Comparison of ENCODE assay signal across 17 cellular contexts in the genomic region with DNA sequence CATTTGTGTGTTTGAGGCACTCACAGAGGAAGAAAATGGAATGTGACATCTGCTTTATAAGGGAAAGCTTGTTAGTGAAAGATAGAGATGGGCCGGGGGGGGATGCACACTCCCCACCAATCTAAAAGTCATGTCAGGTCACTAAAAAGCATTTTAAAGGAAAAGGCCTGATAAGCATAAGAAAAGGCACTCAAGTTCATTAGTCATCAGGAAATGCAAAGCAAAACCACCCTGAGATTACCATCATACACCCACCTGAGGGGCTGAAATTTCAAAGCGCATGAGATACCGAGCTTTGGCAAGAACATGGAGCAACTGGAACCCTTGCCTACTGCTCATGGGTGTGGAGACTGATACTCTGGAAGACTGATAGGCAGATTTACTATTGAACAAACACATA.
"Had no signal": no experiment of that assay in that cellular context is flagged by ENCODE, and none has a peak within 500 bp of the region (broad histone marks: within the 10 kb centered on the region; RNA-seq: fewer than 3 reads in every experiment).

No MANE protein-coding gene starts in this region.

- H3K4me1 ChIP-seq: esophagus squamous epithelium, parathyroid adenoma, thyroid gland had no signal

- ATAC-seq: activated CD4-positive, CD25-positive, alpha-beta regulatory T cell treated with anti-CD3 and anti-CD28 coated beads, Interleukin-2, amount 50 U/mL, for 24 hours; natural killer cell had no signal

- DNase-seq: activated CD4-positive, alpha-beta T cell treated with anti-CD3 and anti-CD28 coated beads, Interleukin-2, amount 50 U/mL, for 1 hour; activated CD8-positive, alpha-beta memory T cell treated with anti-CD3 and anti-CD28 coated beads for 24 hours; activated naive CD8-positive, alpha-beta T cell treated with anti-CD3 and anti-CD28 coated beads for 36 hours; amygdala; effector CD4-positive, alpha-beta T cell; esophagus squamous epithelium; left colon; natural killer cell; stimulated activated CD4-positive, alpha-beta T cell treated with anti-CD3 and anti-CD28 coated beads, Interleukin-12 subunit alpha, Interleukin-12 subunit beta, amount 100 ng/mL, for 4 hours; stimulated activated CD4-positive, alpha-beta T cell treated with anti-CD3 and anti-CD28 coated beads, Interleukin-2, amount 100 ng/mL, for 24 hours; thyroid gland had no signal

- H3K9me3 Mint-ChIP-seq: activated naive CD8-positive, alpha-beta T cell treated with anti-CD3 and anti-CD28 coated beads for 36 hours; central memory CD8-positive, alpha-beta T cell; natural killer cell had no signal

- H3K9me3 ChIP-seq: esophagus squamous epithelium, neutrophil, thyroid gland had no signal

- H3K27ac Mint-ChIP-seq: activated naive CD8-positive, alpha-beta T cell treated with anti-CD3 and anti-CD28 coated beads for 36 hours; brain; natural killer cell had no signal

- H3K36me3 ChIP-seq: esophagus squamous epithelium, neutrophil, thyroid gland had no signal

- H3K9ac ChIP-seq: parathyroid adenoma had no signal

- H2AFZ ChIP-seq: parathyroid adenoma had no signal

- H3K4me1 Mint-ChIP-seq: brain; central memory CD8-positive, alpha-beta T cell; natural killer cell had no signal

- H3K79me2 ChIP-seq: parathyroid adenoma had no signal

- H3K4me3 ChIP-seq: coronary artery, esophagus squamous epithelium, thyroid gland had no signal

- H3K27ac ChIP-seq: coronary artery, esophagus squamous epithelium, neutrophil, parathyroid adenoma, thyroid gland had no signal

- H3K4me3 Mint-ChIP-seq: activated naive CD8-positive, alpha-beta T cell treated with anti-CD3 and anti-CD28 coated beads for 36 hours; brain; central memory CD8-positive, alpha-beta T cell; natural killer cell had no signal

- H3K27me3 ChIP-seq: neutrophil, thyroid gland had no signal

- H3K36me3 Mint-ChIP-seq: activated naive CD8-positive, alpha-beta T cell treated with anti-CD3 and anti-CD28 coated beads for 36 hours; brain; natural killer cell had no signal
